In genomic region chr1:159076753-159077656, GRCh38 we compare ENCODE assay signal across 10 cellular contexts. TPM values are rescaled to one million over a fixed set of nuclear protein-coding genes. Genes with fewer than 3 reads are reported as not detected.
DNase-seq lines count a peak whose midpoint lies in the region; ATAC-seq and TF ChIP-seq lines count a peak whose summit lies in the region.
"Had no signal": no experiment of that assay in that cellular context is flagged by ENCODE, and none has a peak within 500 bp of the region (broad histone marks: within the 10 kb centered on the region; RNA-seq: fewer than 3 reads in every experiment).

Gene AIM2 (minus strand): TSS chr1:159076766. CDS start chr1:159073499, 3,267 bp downstream.

- H3K4me1 Mint-ChIP-seq in natural killer cell (peaks cover 8 to 16% of the 10 kb centered on the region in 2 donors), Calu3 (ENCODE audit: low read depth, unreplicated experiment) (no peaks in the 10 kb centered on the region)

- peak within 1 kb of the TSS; percentile 86 for H3K27ac ChIP-seq in OCI-LY7 (ENCODE audit: low read depth, low read length, poor library complexity, severe bottlenecking)
- H3K27ac ChIP-seq: thyroid gland, VCaP had no signal

- BruUV-seq in OCI-LY7 (replicated peaks; lab: Mats Ljungman, UMichigan), result no TSS peak
- no TSS peak for BruUV-seq in Calu3 (replicated peaks; lab: Mats Ljungman, UMichigan)

- H3K27me3 Mint-ChIP-seq in natural killer cell (ENCODE audit: low read depth in 2 of 2) (peaks cover 14 to 22% of the 10 kb centered on the region in 2 donors), Calu3 (ENCODE audit: unreplicated experiment) (peaks cover 39% of the 10 kb centered on the region)

- H3K4me2 ChIP-seq in OCI-LY7 (ENCODE audit: low read length), result peak within 1 kb of the TSS; percentile 74

- H2AFZ ChIP-seq in OCI-LY7 (ENCODE audit: low read length), result peak within 1 kb of the TSS; percentile 93

- ATAC-seq in GM18511 (IDR thresholded peaks at IDR 0.05; ENCODE audit: unreplicated experiment) (peak; percentile 93), HG02763 (IDR thresholded peaks at IDR 0.05; ENCODE audit: unreplicated experiment) (peak; percentile 83), natural killer cell (peak; percentile 85 to 89 (median 86))

- CTCF ChIA-PET in OCI-LY7 (lab: Charles Lee; ENCODE audit: unreplicated experiment) (interaction anchor here (0.5 to 1.4 kb wide), 3 partner anchors 12 to 1943 kb away, joined by 4 to 5 read pairs (median 5); partner anchors contain the start of gene IFI16), Calu3 (lab: Charles Lee) (no interaction called here)

- H4K20me1 ChIP-seq in OCI-LY7 (ENCODE audit: insufficient read depth, low read length), result no peaks in the 10 kb centered on the region

- no peaks in the 10 kb centered on the region; the same call in 1 of the 2 replicates for H3K36me3 ChIP-seq in OCI-LY7 (ENCODE audit: insufficient read depth, low read length)
- H3K36me3 ChIP-seq: thyroid gland had no signal

- H3K9me3 ChIP-seq in OCI-LY7 (ENCODE audit: low read length), result no peaks in the 10 kb centered on the region
- H3K9me3 ChIP-seq: thyroid gland had no signal

- POLR2A ChIA-PET in OCI-LY7 (lab: Charles Lee), result interaction anchor here (0.6 to 3.4 kb wide), 12 partner anchors 9 to 935 kb away, joined by 3 to 28 read pairs (median 6); partner anchors contain the start of gene IFI16

- H3K36me3 Mint-ChIP-seq in natural killer cell, result no peaks in the 10 kb centered on the region
- H3K36me3 Mint-ChIP-seq in Calu3 (ENCODE audit: insufficient read depth, unreplicated experiment), result no peaks in the 10 kb centered on the region

- no peaks in the 10 kb centered on the region for H3K9me2 ChIP-seq in OCI-LY7 (ENCODE audit: insufficient read depth, low read length)

- H3K4me1 ChIP-seq in OCI-LY7 (ENCODE audit: insufficient read depth, low read length, poor library complexity, severe bottlenecking), result peaks cover 44% of the 10 kb centered on the region
- H3K4me1 ChIP-seq: thyroid gland had no signal

- H3K79me2 ChIP-seq in OCI-LY7 (ENCODE audit: insufficient read depth, low read depth, low read length), result peaks cover 41% of the 10 kb centered on the region

- intact Hi-C loops in OCI-LY7 (cut with micrococcal nuclease; ENCODE audit: unreplicated experiment) (loop anchor here (10.0 kb wide), 1 partner anchor 512 kb away; no protein-coding TSS in a partner anchor), natural killer cell (cut with micrococcal nuclease) (loop anchor here (2.0 to 10.0 kb wide), 3 partner anchors 68 to 982 kb away; partner anchors contain the start of gene IFI16), Calu3 (cut with micrococcal nuclease; ENCODE audit: unreplicated experiment) (loop anchor here (10.0 kb wide), 2 partner anchors 362 to 1112 kb away; no protein-coding TSS in a partner anchor)

- TF ChIP-seq CTCF in OCI-LY7 (conservative IDR thresholded peaks at IDR 0.05; ENCODE audit: low read length) (no peak), natural killer cell (IDR thresholded peaks at IDR 0.05) (no peak), Calu3 (IDR thresholded peaks at IDR 0.05; ENCODE audit: unreplicated experiment) (no peak)

- no peaks in the 10 kb centered on the region for H3K9me3 Mint-ChIP-seq in natural killer cell
- H3K9me3 Mint-ChIP-seq in Calu3 (ENCODE audit: low read depth, unreplicated experiment), result no peaks in the 10 kb centered on the region

- peak within 1 kb of the TSS; percentile 68 for H3K4me3 ChIP-seq in OCI-LY7 (ENCODE audit: low read depth, low read length, poor library complexity, severe bottlenecking)
- H3K4me3 ChIP-seq: thyroid gland had no signal

- DNase-seq in OCI-LY7 (ENCODE audit: low spot score) (peak; percentile 67), natural killer cell (peak; percentile 30), NCI-H2227 (lab: John Stamatoyannopoulos, UW; ENCODE audit: unreplicated experiment) (no peak), NCI-H526 (lab: John Stamatoyannopoulos, UW) (no peak), Calu3 (no peak)
- DNase-seq in activated T-cell treated with anti-CD3 and anti-CD28 coated beads, Interleukin-2, amount 50 U/mL, for 48 hours, result peak; percentile 99 to 100

- H3K4me3 Mint-ChIP-seq in natural killer cell, result peak within 1 kb of the TSS; percentile 46
- no peak within 1 kb of the TSS for H3K4me3 Mint-ChIP-seq in Calu3 (ENCODE audit: low read depth, unreplicated experiment)

- H3K27ac Mint-ChIP-seq in natural killer cell (peak within 1 kb of the TSS; percentile 68 to 90), Calu3 (ENCODE audit: unreplicated experiment) (no peak within 1 kb of the TSS)

RNA-seq across cellular contexts. Expression of gene AIM2, which starts in this region (rescaled TPM):
- 16.0 and 18.2 TPM in 2 replicates for total RNA-seq in OCI-LY7 (2014; rRNA removed; shearing (Covaris generic))
- total RNA-seq in OCI-LY7 (2022) (28.1 and 30.8 TPM in 2 replicates), natural killer cell (1 to 10 TPM in 1 of 3 donors, not detected in 2; 1.1 TPM), Calu3 (2022) (not detected in 2 replicates)

Comparison
In these comparisons a context has a peak if more than half of its experiments do, and no peak if none do; other contexts are left out.
1. RNA of gene AIM2 (total RNA-seq): 16.0 to 30.8 TPM in OCI-LY7; 1.1 TPM in natural killer cell and not detected in Calu3; every median in the first group is over 4 times any median in the second.
2. DNase-seq: peak in OCI-LY7 (single experiment), activated T-cell treated with anti-CD3 and anti-CD28 coated beads, Interleukin-2, amount 50 U/mL, for 48 hours (2 of 2) and natural killer cell (single experiment); none in NCI-H2227 (single experiment), NCI-H526 (0 of 2) and Calu3 (single experiment).
3. Peak in every context shown above with its lines, with median percentiles within 50 percentile points of each other: ATAC-seq.